ENCODE assay signal across 15 cellular contexts in the genomic region with DNA sequence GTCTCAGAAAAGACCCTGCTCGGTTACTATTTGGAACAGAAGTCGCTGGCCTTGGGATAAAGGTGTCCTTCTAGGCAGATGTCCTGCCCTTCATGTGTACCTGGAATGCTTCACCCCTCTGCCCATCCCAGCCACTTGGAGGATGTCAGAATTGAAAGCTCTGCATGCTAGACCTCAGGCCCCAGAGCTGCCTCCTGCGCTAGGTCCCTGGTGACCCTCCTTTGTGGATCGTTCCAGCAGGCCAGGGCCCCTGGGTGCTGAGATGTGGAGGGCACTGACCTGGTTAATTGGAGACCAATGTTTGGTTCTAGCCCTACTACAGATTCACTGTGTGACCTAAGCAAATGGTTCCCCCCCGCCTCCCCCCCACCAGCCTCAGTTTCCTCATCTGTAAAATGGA. TPM values are rescaled to one million over a fixed set of nuclear protein-coding genes. Genes with fewer than 3 reads are reported as not detected.
DNase-seq lines count a peak whose midpoint lies in the region; ATAC-seq and TF ChIP-seq lines count a peak whose summit lies in the region.
"Had no signal": no experiment of that assay in that cellular context is flagged by ENCODE, and none has a peak within 500 bp of the region (broad histone marks: within the 10 kb centered on the region; RNA-seq: fewer than 3 reads in every experiment).

No MANE protein-coding gene starts in this region.

- H4K8ac ChIP-seq in mesendoderm (ENCODE audit: low read depth, low read length) = no peak overlapping the region

- H4K5ac ChIP-seq in mesendoderm (ENCODE audit: low read length) = no peak overlapping the region

- H3K4me2 ChIP-seq in mesendoderm (ENCODE audit: low read length) = no peak overlapping the region
- H3K4me2 ChIP-seq: BLaER1 treated with 17β-estradiol and CSF1 and Interleukin-3, amounts not matched to agents 10 nM and 100 nM had no signal

- peak overlapping the region; percentile 34 for H3K56ac ChIP-seq in mesendoderm (ENCODE audit: low read length)

- H3K4me3 ChIP-seq in right atrium auricular region (no peak overlapping the region), mesendoderm (ENCODE audit: low read length) (no peak overlapping the region), testis (no peak overlapping the region)
- H3K4me3 ChIP-seq: BLaER1 treated with 17β-estradiol and CSF1 and Interleukin-3, amounts not matched to agents 10 nM and 100 nM; HAP-1 had no signal

- no peak overlapping the region for H2BK120ac ChIP-seq in mesendoderm (ENCODE audit: low read depth, low read length)

- no peak overlapping the region for H3K9ac ChIP-seq in mesendoderm (ENCODE audit: low read length)
- H3K9ac ChIP-seq: BLaER1 treated with 17β-estradiol and CSF1 and Interleukin-3, amounts not matched to agents 10 nM and 100 nM had no signal

- no CpG with 5 or more reads among the region's 5 CpGs for WGBS in mesendoderm (ENCODE audit: extremely low coverage, insufficient coverage, low lambda C conversion rate)
- 97 to 100% methylated on average over 2 to 5 of the region's 5 CpGs for WGBS in testis, 2 donors

- no peak for ATAC-seq in Right ventricle myocardium inferior
- no peak for ATAC-seq in activated B cell treated with CpG ODN at 0.5 μM for 24 hours (ENCODE audit: low read depth)
- ATAC-seq in T-cell (replicated peaks in 1 of 4) = no peak

- TF ChIP-seq CTCF in right atrium auricular region (IDR thresholded peaks at IDR 0.05) = no peak
- TF ChIP-seq CTCF in activated B cell treated with CpG ODN at 0.5 μM for 24 hours (IDR thresholded peaks at IDR 0.05) = no peak
- no peak for TF ChIP-seq CTCF in type B pancreatic cell (conservative IDR thresholded peaks at IDR 0.05)
- no peak for TF ChIP-seq CTCF in progenitor cell of endocrine pancreas (IDR thresholded peaks at IDR 0.05; ENCODE audit: unreplicated experiment)
- no peak for TF ChIP-seq CTCF in testis (IDR thresholded peaks at IDR 0.05)

- H3K79me2 ChIP-seq in mesendoderm (ENCODE audit: control insufficient read depth, insufficient read depth, low read length) = no peaks in the 10 kb centered on the region

- no peak overlapping the region for H2BK15ac ChIP-seq in mesendoderm (replicated peaks; ENCODE audit: low read depth)

- H3K36me3 Mint-ChIP-seq in activated B cell treated with CpG ODN at 0.5 μM for 24 hours (ENCODE audit: low read depth) (peaks cover 22% of the 10 kb centered on the region), type B pancreatic cell (no peaks in the 10 kb centered on the region), progenitor cell of endocrine pancreas (ENCODE audit: insufficient read depth) (no peaks in the 10 kb centered on the region), T-cell (no peaks in the 10 kb centered on the region)
- H3K36me3 Mint-ChIP-seq: CD4-positive, CD25-positive, alpha-beta regulatory T cell; IgD-negative memory B cell had no signal

- H3K27ac ChIP-seq in right atrium auricular region (no peak overlapping the region), mesendoderm (ENCODE audit: low read depth, low read length) (no peak overlapping the region), testis (no peak overlapping the region)
- H3K27ac ChIP-seq: 22Rv1; BLaER1 treated with 17β-estradiol and CSF1 and Interleukin-3, amounts not matched to agents 10 nM and 100 nM had no signal

- DNase-seq in Right ventricle myocardium inferior (ENCODE audit: missing footprints) = peak; percentile 59
- no peak for DNase-seq in right atrium auricular region (ENCODE audit: low spot score)
- DNase-seq in activated B cell treated with CpG ODN at 0.5 μM for 24 hours = no peak
- DNase-seq in mesendoderm = no peak
- no peak for DNase-seq in type B pancreatic cell (ENCODE audit: extremely low spot score, unreplicated experiment)
- DNase-seq in progenitor cell of endocrine pancreas (ENCODE audit: low spot score, unreplicated experiment) = no peak
- no peak for DNase-seq in T-cell
- DNase-seq in testis = no peak
- DNase-seq: CD4-positive, CD25-positive, alpha-beta regulatory T cell; DND-41; GDM1 had no signal

- intact Hi-C loops in Right ventricle myocardium inferior (cut with DNase I) = no loop called here
- intact Hi-C loops in activated B cell treated with CpG ODN at 0.5 μM for 24 hours (cut with micrococcal nuclease) = loop anchor here (5.0 kb wide), 1 partner anchor 1205 kb away; a partner anchor contains a TSS
- intact Hi-C loops in testis (cut with DNase I; ENCODE audit: low total_unique reads) = no loop called here

- H3K36me3 ChIP-seq in right atrium auricular region (no peaks in the 10 kb centered on the region), mesendoderm (ENCODE audit: control insufficient read depth, insufficient read depth, low read length) (no peaks in the 10 kb centered on the region), testis (ENCODE audit: low read depth, missing control alignments) (no peaks in the 10 kb centered on the region)
- H3K36me3 ChIP-seq: HAP-1 had no signal

- H2AK5ac ChIP-seq in mesendoderm (ENCODE audit: low read length) = no peak overlapping the region

- H3K27ac Mint-ChIP-seq in activated B cell treated with CpG ODN at 0.5 μM for 24 hours (peak overlapping the region; percentile 6), type B pancreatic cell (no peak overlapping the region), progenitor cell of endocrine pancreas (no peak overlapping the region), T-cell (no peak overlapping the region)

- H3K4ac ChIP-seq in mesendoderm (ENCODE audit: low read depth, low read length) = no peak overlapping the region

- H3K27me3 Mint-ChIP-seq in activated B cell treated with CpG ODN at 0.5 μM for 24 hours (no peaks in the 10 kb centered on the region), type B pancreatic cell (peaks cover 21% of the 10 kb centered on the region), progenitor cell of endocrine pancreas (peaks cover 14% of the 10 kb centered on the region), T-cell (peaks cover 2 to 4% of the 10 kb centered on the region in 2 donors)

- no peaks in the 10 kb centered on the region for H3K9me3 ChIP-seq in right atrium auricular region
- no peaks in the 10 kb centered on the region for H3K9me3 ChIP-seq in testis
- H3K9me3 ChIP-seq: BLaER1 treated with 17β-estradiol and CSF1 and Interleukin-3, amounts not matched to agents 10 nM and 100 nM; HAP-1 had no signal

- TF ChIP-seq POLR2A in testis (IDR thresholded peaks at IDR 0.05) = no peak

- H3K4me3 Mint-ChIP-seq in activated B cell treated with CpG ODN at 0.5 μM for 24 hours (no peak overlapping the region), type B pancreatic cell (peak overlapping the region; percentile 45), progenitor cell of endocrine pancreas (ENCODE audit: low read depth) (no peak overlapping the region), T-cell (peak overlapping the region in 1 of 3 donors; percentile 49)

- no peak overlapping the region for H3K18ac ChIP-seq in mesendoderm (ENCODE audit: low read length)

- no peaks in the 10 kb centered on the region for H3K79me1 ChIP-seq in mesendoderm (ENCODE audit: low read length)

- CTCF ChIA-PET in activated B cell treated with CpG ODN at 0.5 μM for 24 hours (lab: Charles Lee) (interaction anchor here (1.1 kb wide), 1 partner anchor 56 kb away, joined by 4 read pairs; no protein-coding TSS in a partner anchor), T-cell (lab: Charles Lee) (no interaction called here)

- POLR2A ChIA-PET in activated B cell treated with CpG ODN at 0.5 μM for 24 hours (lab: Charles Lee) (interaction anchor here (1.2 kb wide), 1 partner anchor 12 kb away, joined by 7 read pairs; no protein-coding TSS in a partner anchor), T-cell (lab: Charles Lee) (no interaction called here)

- no peak overlapping the region for H2BK5ac ChIP-seq in mesendoderm (ENCODE audit: low read length)

- H3K27me3 ChIP-seq in right atrium auricular region (no peaks in the 10 kb centered on the region), mesendoderm (ENCODE audit: insufficient read depth, low read length, poor library complexity) (no peaks in the 10 kb centered on the region), testis (no peaks in the 10 kb centered on the region)
- H3K27me3 ChIP-seq: BLaER1 treated with 17β-estradiol and CSF1 and Interleukin-3, amounts not matched to agents 10 nM and 100 nM had no signal

- H3K23ac ChIP-seq in mesendoderm (ENCODE audit: low read length) = no peak overlapping the region

- H3K9me3 Mint-ChIP-seq in activated B cell treated with CpG ODN at 0.5 μM for 24 hours = no peaks in the 10 kb centered on the region
- H3K9me3 Mint-ChIP-seq in type B pancreatic cell = no peaks in the 10 kb centered on the region
- H3K9me3 Mint-ChIP-seq in progenitor cell of endocrine pancreas (ENCODE audit: low read depth) = peaks cover 4% of the 10 kb centered on the region
- no peaks in the 10 kb centered on the region for H3K9me3 Mint-ChIP-seq in T-cell
- H3K9me3 Mint-ChIP-seq: CD4-positive, CD25-positive, alpha-beta regulatory T cell; IgD-negative memory B cell had no signal

- H3K4me1 ChIP-seq in right atrium auricular region = peaks cover 0 to 27% of the 10 kb centered on the region in 2 donors
- H3K4me1 ChIP-seq in mesendoderm (ENCODE audit: control insufficient read depth, low read depth, low read length) = peaks cover 1% of the 10 kb centered on the region
- H3K4me1 ChIP-seq in testis = peaks cover 4% of the 10 kb centered on the region

- H3K4me1 Mint-ChIP-seq in activated B cell treated with CpG ODN at 0.5 μM for 24 hours (peaks cover 36% of the 10 kb centered on the region), type B pancreatic cell (ENCODE audit: unreplicated experiment) (peaks cover 5% of the 10 kb centered on the region), progenitor cell of endocrine pancreas (ENCODE audit: low read depth) (peaks cover 38% of the 10 kb centered on the region), T-cell (peaks cover 5 to 25% (median 14%) of the 10 kb centered on the region in 3 donors)

RNA-seq across cellular contexts. Expression of a gene that starts 2.7 kb away (rescaled TPM):
- total RNA-seq in Right ventricle myocardium inferior = 67.8 TPM
- total RNA-seq in right atrium auricular region = 100 to 1,000 TPM in 1 of 2 donors, 10 to 100 TPM in 1; 51.0 to 114 TPM
- 721 and 762 TPM in 2 replicates for total RNA-seq in activated B cell treated with CpG ODN at 0.5 μM for 24 hours
- polyA plus RNA-seq in mesendoderm (2013, experiment 1 of 2) = 10.9 TPM
- 10.6 TPM for polyA plus RNA-seq in mesendoderm (2013, experiment 2 of 2)
- total RNA-seq in type B pancreatic cell (ENCODE audit: low replicate concordance) = 55.4 and 77.1 TPM in 2 replicates
- total RNA-seq in progenitor cell of endocrine pancreas = 56.4 and 58.2 TPM in 2 replicates
- 10 to 100 TPM in 4 of 5 donors, 1 to 10 TPM in 1; 8.5 to 49.7 (median 19.2) TPM for total RNA-seq in T-cell
- 10 to 100 TPM; 44.3 to 45.6 TPM for total RNA-seq in testis
- polyA plus RNA-seq in testis (ENCODE audit: insufficient read depth, low read depth, low replicate concordance) = 152 TPM
